Comparison of ENCODE assay signal across 20 cellular contexts in the genomic region with DNA sequence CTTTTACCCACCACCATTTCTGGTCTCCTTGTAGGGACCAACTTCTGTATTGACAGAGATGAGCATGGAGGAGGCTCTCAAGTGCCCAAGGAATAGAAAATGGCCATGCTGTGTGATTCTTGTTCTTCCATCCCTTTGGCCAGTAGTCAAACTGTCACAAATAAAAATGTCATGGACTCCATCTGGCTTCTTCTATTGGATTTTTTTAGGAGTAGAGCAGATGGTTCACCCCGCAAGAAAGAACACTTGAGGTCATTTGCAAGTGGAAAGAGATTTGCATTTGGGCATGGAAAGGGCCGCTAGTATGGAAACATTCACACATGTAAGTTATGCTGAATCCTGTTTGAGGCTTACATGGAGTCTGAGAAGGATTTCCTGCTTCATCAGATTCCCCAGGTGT.
"Had no signal": no experiment of that assay in that cellular context is flagged by ENCODE, and none has a peak within 500 bp of the region (broad histone marks: within the 10 kb centered on the region; RNA-seq: fewer than 3 reads in every experiment).

No MANE protein-coding gene starts in this region.

- DNase-seq: effector memory CD4-positive, alpha-beta T cell; gastrocnemius medialis; heart right ventricle; hypothalamus; mammary epithelial cell; naive thymus-derived CD4-positive, alpha-beta T cell; psoas muscle; retina; right lobe of liver; stimulated activated CD4-positive, alpha-beta T cell treated with anti-CD3 and anti-CD28 coated beads, Interleukin-4, amount 100 ng/mL, for 1 hour; stimulated activated CD8-positive, alpha-beta memory T cell treated with anti-CD3 and anti-CD28 coated beads, Interleukin-4, amount 100 ng/mL, for 48 hours; stimulated activated naive CD8-positive, alpha-beta T cell treated with anti-CD3 and anti-CD28 coated beads, Interleukin-15, Interleukin-2, amounts not matched to agents 100 U/mL and 50 U/mL, for 24 hours; tibial artery; upper lobe of right lung had no signal

- ATAC-seq: gastrocnemius medialis; heart right ventricle; left lobe of liver; naive thymus-derived CD4-positive, alpha-beta T cell; psoas muscle; right lobe of liver; stimulated activated effector memory CD8-positive, alpha-beta T cell treated with anti-CD3 and anti-CD28 coated beads, Interleukin-12 subunit alpha, Interleukin-12 subunit beta, amount 100 ng/mL, for 72 hours; stimulated activated naive CD8-positive, alpha-beta T cell treated with anti-CD3 and anti-CD28 coated beads, Interleukin-15, Interleukin-2, amounts not matched to agents 100 U/mL and 50 U/mL, for 24 hours; upper lobe of right lung had no signal

- H3K36me3 Mint-ChIP-seq: stimulated activated effector memory CD8-positive, alpha-beta T cell treated with anti-CD3 and anti-CD28 coated beads, Interleukin-12 subunit alpha, Interleukin-12 subunit beta, amount 100 ng/mL, for 72 hours had no signal

- H3K27ac Mint-ChIP-seq: naive thymus-derived CD4-positive, alpha-beta T cell; stimulated activated effector memory CD8-positive, alpha-beta T cell treated with anti-CD3 and anti-CD28 coated beads, Interleukin-12 subunit alpha, Interleukin-12 subunit beta, amount 100 ng/mL, for 72 hours had no signal

- H3K4me3 Mint-ChIP-seq: naive thymus-derived CD4-positive, alpha-beta T cell; stimulated activated effector memory CD8-positive, alpha-beta T cell treated with anti-CD3 and anti-CD28 coated beads, Interleukin-12 subunit alpha, Interleukin-12 subunit beta, amount 100 ng/mL, for 72 hours had no signal

- H3K4me3 ChIP-seq: esophagus muscularis mucosa, gastrocnemius medialis, heart right ventricle, psoas muscle, right lobe of liver, tibial artery, upper lobe of right lung, vagina had no signal

- H3K9me3 Mint-ChIP-seq: stimulated activated effector memory CD8-positive, alpha-beta T cell treated with anti-CD3 and anti-CD28 coated beads, Interleukin-12 subunit alpha, Interleukin-12 subunit beta, amount 100 ng/mL, for 72 hours had no signal

- H3K27me3 ChIP-seq: esophagus muscularis mucosa, gastrocnemius medialis, heart right ventricle, right lobe of liver, tibial artery, upper lobe of right lung, vagina had no signal

- H3K4me1 Mint-ChIP-seq: stimulated activated effector memory CD8-positive, alpha-beta T cell treated with anti-CD3 and anti-CD28 coated beads, Interleukin-12 subunit alpha, Interleukin-12 subunit beta, amount 100 ng/mL, for 72 hours had no signal

- H3K27ac ChIP-seq: epithelial cell of prostate, esophagus muscularis mucosa, gastrocnemius medialis, heart right ventricle, neutrophil, psoas muscle, right lobe of liver, tibial artery, upper lobe of right lung, vagina had no signal

- H3K36me3 ChIP-seq: esophagus muscularis mucosa, gastrocnemius medialis, heart right ventricle, neutrophil, right lobe of liver, tibial artery, upper lobe of right lung, vagina had no signal

- H3K9me3 ChIP-seq: esophagus muscularis mucosa, gastrocnemius medialis, neutrophil, psoas muscle, right lobe of liver, tibial artery, upper lobe of right lung, vagina had no signal
